ENCODE assay signal across 8 cellular contexts in the genomic region with DNA sequence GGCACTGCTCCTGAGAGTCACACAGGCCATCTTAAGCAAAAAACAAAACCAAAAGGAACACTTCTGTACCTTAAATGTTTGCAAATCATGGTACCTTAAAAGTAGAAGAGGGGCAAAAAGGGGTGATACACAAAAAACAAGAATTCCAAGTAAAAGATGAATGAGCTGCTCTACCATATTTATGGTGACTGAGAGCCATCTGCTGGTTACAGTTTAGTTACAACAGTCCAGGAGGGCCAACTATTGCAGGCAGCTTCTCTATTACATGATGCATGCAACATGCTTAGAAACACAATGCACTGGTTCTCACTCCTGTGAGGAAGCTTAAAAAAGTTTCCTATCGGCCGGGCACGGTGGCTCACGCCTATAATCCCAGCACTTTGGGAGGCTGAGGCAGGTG. TPM values are rescaled to one million over a fixed set of nuclear protein-coding genes. Genes with fewer than 3 reads are reported as not detected.
A peak's percentile ranks its signal among the peaks of the same experiment; 100 is the strongest.
DNase-seq lines count a peak whose midpoint lies in the region; ATAC-seq, FAIRE-seq and TF ChIP-seq lines count a peak whose summit lies in the region.

No MANE protein-coding gene starts in this region.

- peak; percentile 13 for FAIRE-seq in frontal cortex (lab: Jason Lieb, UNC)

- ATAC-seq in SK-N-SH treated with all-trans-retinoic acid at 6 μM for 48 hours = peak; percentile 89
- ATAC-seq in HG03097 (IDR thresholded peaks at IDR 0.05; ENCODE audit: low FRiP score, unreplicated experiment) = no peak
- ATAC-seq in GM18861 (IDR thresholded peaks at IDR 0.05; ENCODE audit: unreplicated experiment) = no peak

- DNase-seq in Daoy (ENCODE audit: low read depth) (peak; percentile 24), HT-29 (ENCODE audit: low spot score) (peak; percentile 29), frontal cortex (ENCODE audit: low spot score in 2 of 2) (peak; percentile 24 to 43), renal cortical epithelial cell (ENCODE audit: low read depth) (peak; percentile 42), NK-92 (lab: John Stamatoyannopoulos, UW; ENCODE audit: unreplicated experiment) (no peak)

TF ChIP-seq in SK-N-SH treated with all-trans-retinoic acid at 6 μM for 48 hours, 23 proteins besides CTCF, POLR2A, EP300 and RAD21:
- TF ChIP-seq GLIS3 (CRISPR knock-in tag; IDR thresholded peaks at IDR 0.05) = no peak
- no peak for TF ChIP-seq BACH2 (CRISPR knock-in tag; IDR thresholded peaks at IDR 0.05; ENCODE audit: borderline replicate concordance)
- no peak for TF ChIP-seq ZNF565 (CRISPR knock-in tag; conservative IDR thresholded peaks at IDR 0.05; ENCODE audit: low read depth)
- TF ChIP-seq ESRRG (CRISPR knock-in tag; IDR thresholded peaks at IDR 0.05) = no peak
- TF ChIP-seq TCF4 (CRISPR knock-in tag; IDR thresholded peaks at IDR 0.05; ENCODE audit: borderline replicate concordance) = no peak
- TF ChIP-seq, protein P1, sequence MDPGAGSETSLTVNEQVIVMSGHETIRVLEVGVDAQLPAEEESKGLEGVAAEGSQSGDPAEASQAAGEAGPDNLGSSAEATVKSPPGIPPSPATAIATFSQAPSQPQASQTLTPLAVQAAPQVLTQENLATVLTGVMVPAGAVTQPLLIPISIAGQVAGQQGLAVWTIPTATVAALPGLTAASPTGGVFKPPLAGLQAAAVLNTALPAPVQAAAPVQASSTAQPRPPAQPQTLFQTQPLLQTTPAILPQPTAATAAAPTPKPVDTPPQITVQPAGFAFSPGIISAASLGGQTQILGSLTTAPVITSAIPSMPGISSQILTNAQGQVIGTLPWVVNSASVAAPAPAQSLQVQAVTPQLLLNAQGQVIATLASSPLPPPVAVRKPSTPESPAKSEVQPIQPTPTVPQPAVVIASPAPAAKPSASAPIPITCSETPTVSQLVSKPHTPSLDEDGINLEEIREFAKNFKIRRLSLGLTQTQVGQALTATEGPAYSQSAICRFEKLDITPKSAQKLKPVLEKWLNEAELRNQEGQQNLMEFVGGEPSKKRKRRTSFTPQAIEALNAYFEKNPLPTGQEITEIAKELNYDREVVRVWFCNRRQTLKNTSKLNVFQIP (CRISPR knock-in tag; IDR thresholded peaks at IDR 0.05; ENCODE audit: borderline replicate concordance, low read depth) = no peak

RNA-seq across cellular contexts. Expression of a gene that starts 53.5 kb away (rescaled TPM):
- 52.7 and 76.9 TPM in 2 replicates for total RNA-seq in Daoy (2014; rRNA removed; shearing (Covaris generic))
- 21.6 and 26.0 TPM in 2 replicates for total RNA-seq in HT-29 (2014; rRNA removed; shearing (Covaris generic))
- total RNA-seq in frontal cortex (63.6 TPM), renal cortical epithelial cell (76.6 and 97.9 TPM in 2 replicates)

RNA-seq across cellular contexts. Expression of a gene that starts 54.4 kb away (rescaled TPM):
- total RNA-seq in Daoy (2014; rRNA removed; shearing (Covaris generic)) = not detected in 2 replicates
- total RNA-seq in HT-29 (2014; rRNA removed; shearing (Covaris generic)) = not detected in 2 replicates
- total RNA-seq in frontal cortex (0.41 TPM), renal cortical epithelial cell (1.3 TPM in 1 of 2 replicates, not detected in the other)
